In genomic region chr20:51420805-51421204, GRCh38 we compare ENCODE assay signal across 23 cellular contexts.
DNase-seq lines count a peak whose midpoint lies in the region; ATAC-seq and TF ChIP-seq lines count a peak whose summit lies in the region.
"Had no signal": no experiment of that assay in that cellular context is flagged by ENCODE, and none has a peak within 500 bp of the region (broad histone marks: within the 10 kb centered on the region; RNA-seq: fewer than 3 reads in every experiment).

No MANE protein-coding gene starts in this region.

- 90% methylated on average over 3 of the region's 3 CpGs for WGBS in smooth muscle cell (ENCODE audit: low lambda C conversion rate)
- 85 to 93% methylated on average over 3 of the region's 3 CpGs for WGBS in body of pancreas, 2 donors

- H3K27me3 ChIP-seq in OCI-LY1 (ENCODE audit: insufficient read depth, low read length) (no peaks in the 10 kb centered on the region), smooth muscle cell (ENCODE audit: low read depth) (no peaks in the 10 kb centered on the region), body of pancreas (no peaks in the 10 kb centered on the region)
- no peaks in the 10 kb centered on the region for H3K27me3 ChIP-seq in effector memory CD4-positive, alpha-beta T cell (replicated peaks; ENCODE audit: control insufficient read depth, insufficient read depth, low read length, poor library complexity, severe bottlenecking)

- no peaks in the 10 kb centered on the region for H3F3A ChIP-seq in OCI-LY1 (ENCODE audit: insufficient read depth, low read length)
- H3F3A ChIP-seq in smooth muscle cell (ENCODE audit: low read depth) = peaks cover 13% of the 10 kb centered on the region

- peaks cover 94% of the 10 kb centered on the region for H3K36me3 Mint-ChIP-seq in activated T-cell treated with anti-CD3 and anti-CD28 coated beads, Interleukin-2, amount 50 U/mL, for 24 hours (ENCODE audit: low read depth)
- H3K36me3 Mint-ChIP-seq in activated T-helper 1 cell treated with anti-CD3 and anti-CD28 coated beads, Interleukin-12 subunit alpha, Interleukin-12 subunit beta, Interleukin-2, Interleukin-4 antibody, amounts not matched to agents 30 ng/mL and 10 ng/mL and 1 ng/mL, durations not matched to agents 14 hours and 24 hours and 36 hours (ENCODE audit: low read depth) = peaks cover 61% of the 10 kb centered on the region

- no peak for DNase-seq in activated T-cell treated with anti-CD3 and anti-CD28 coated beads, Interleukin-2, amount 50 U/mL, for 24 hours
- no peak for DNase-seq in activated T-cell treated with anti-CD3 and anti-CD28 coated beads, Interleukin-2, amount 50 U/mL, for 1 hour
- DNase-seq in effector memory CD4-positive, alpha-beta T cell = no peak
- DNase-seq in smooth muscle cell (lab: John Stamatoyannopoulos, UW; ENCODE audit: unreplicated experiment) = no peak
- DNase-seq in body of pancreas = no peak
- no peak for DNase-seq in AML-193 (lab: John Stamatoyannopoulos, UW)
- DNase-seq in activated T-helper 1 cell treated with anti-CD3 and anti-CD28 coated beads, Interleukin-12 subunit alpha, Interleukin-12 subunit beta, Interleukin-2, Interleukin-4 antibody, amounts not matched to agents 30 ng/mL and 10 ng/mL and 1 ng/mL, durations not matched to agents 14 hours and 24 hours and 36 hours (ENCODE audit: low spot score) = no peak
- DNase-seq: ACHN, C1 segment of cervical spinal cord, COR-L47, DMS79, NCI-H1092 treated with DMSO at 0.1 percent for 48 hours, NCI-H1436 treated with DMSO at 0.1 percent for 48 hours, NCI-H1930, NCI-H510A treated with DMSO at 0.1 percent for 48 hours, NCI-H748 treated with DMSO at 0.1 percent for 48 hours, SIG-M5 had no signal

- H3K4me1 ChIP-seq in OCI-LY1 (ENCODE audit: insufficient read depth, low read length, severe bottlenecking) (peaks cover 31% of the 10 kb centered on the region), smooth muscle cell (ENCODE audit: low read depth) (peaks cover 17% of the 10 kb centered on the region), body of pancreas (no peaks in the 10 kb centered on the region)
- H3K4me1 ChIP-seq in effector memory CD4-positive, alpha-beta T cell (ENCODE audit: control insufficient read depth, insufficient read depth, low read length, poor library complexity, severe bottlenecking) = peaks cover 60% of the 10 kb centered on the region

- H3K36me3 ChIP-seq in OCI-LY1 (ENCODE audit: insufficient read depth, low read length) = peaks cover 54% of the 10 kb centered on the region
- peaks cover 8% of the 10 kb centered on the region for H3K36me3 ChIP-seq in effector memory CD4-positive, alpha-beta T cell (ENCODE audit: control insufficient read depth, insufficient read depth, low read length)
- no peaks in the 10 kb centered on the region for H3K36me3 ChIP-seq in smooth muscle cell (ENCODE audit: low read depth)
- no peaks in the 10 kb centered on the region for H3K36me3 ChIP-seq in body of pancreas (replicated peaks in 1 of 2; ENCODE audit: insufficient read depth in 1 of 2, low read depth in 2 of 2)

- H3K4me3 ChIP-seq in OCI-LY1 (ENCODE audit: low read depth, low read length, poor library complexity, severe bottlenecking) = no peak overlapping the region
- H3K4me3 ChIP-seq in effector memory CD4-positive, alpha-beta T cell (ENCODE audit: insufficient read depth, low read depth, low read length, poor library complexity, severe bottlenecking) = no peak overlapping the region
- H3K4me3 ChIP-seq in smooth muscle cell = no peak overlapping the region
- no peak overlapping the region for H3K4me3 ChIP-seq in body of pancreas
- H3K4me3 ChIP-seq: GM12878 had no signal

- H3K4me1 Mint-ChIP-seq in activated T-cell treated with anti-CD3 and anti-CD28 coated beads, Interleukin-2, amount 50 U/mL, for 24 hours (ENCODE audit: low read depth) = peaks cover 82% of the 10 kb centered on the region
- peaks cover 79% of the 10 kb centered on the region for H3K4me1 Mint-ChIP-seq in activated T-helper 1 cell treated with anti-CD3 and anti-CD28 coated beads, Interleukin-12 subunit alpha, Interleukin-12 subunit beta, Interleukin-2, Interleukin-4 antibody, amounts not matched to agents 30 ng/mL and 10 ng/mL and 1 ng/mL, durations not matched to agents 14 hours and 24 hours and 36 hours (ENCODE audit: low read depth)

- H3K9me2 ChIP-seq in OCI-LY1 (ENCODE audit: low read depth, low read length) = no peaks in the 10 kb centered on the region

- H2AFZ ChIP-seq in OCI-LY1 (ENCODE audit: low read length) (no peak overlapping the region), smooth muscle cell (ENCODE audit: low read depth) (no peak overlapping the region)

- no peaks in the 10 kb centered on the region for H3K9me3 ChIP-seq in OCI-LY1 (ENCODE audit: low read length)
- no peaks in the 10 kb centered on the region for H3K9me3 ChIP-seq in effector memory CD4-positive, alpha-beta T cell (ENCODE audit: control insufficient read depth, low read length)
- H3K9me3 ChIP-seq in smooth muscle cell (replicated peaks; ENCODE audit: low read depth) = no peaks in the 10 kb centered on the region
- H3K9me3 ChIP-seq in body of pancreas = no peaks in the 10 kb centered on the region

- H3K27me3 Mint-ChIP-seq in activated T-cell treated with anti-CD3 and anti-CD28 coated beads, Interleukin-2, amount 50 U/mL, for 24 hours = no peaks in the 10 kb centered on the region
- H3K27me3 Mint-ChIP-seq in activated T-helper 1 cell treated with anti-CD3 and anti-CD28 coated beads, Interleukin-12 subunit alpha, Interleukin-12 subunit beta, Interleukin-2, Interleukin-4 antibody, amounts not matched to agents 30 ng/mL and 10 ng/mL and 1 ng/mL, durations not matched to agents 14 hours and 24 hours and 36 hours (ENCODE audit: insufficient read depth) = no peaks in the 10 kb centered on the region

- ATAC-seq in body of pancreas = no peak
- ATAC-seq: GM12878, Panc1 had no signal

- H3K79me2 ChIP-seq in OCI-LY1 (ENCODE audit: insufficient read depth, low read length) = no peaks in the 10 kb centered on the region
- peaks cover 15% of the 10 kb centered on the region for H3K79me2 ChIP-seq in smooth muscle cell (ENCODE audit: low read depth)

- H3K27ac ChIP-seq in OCI-LY1 (ENCODE audit: low read depth, low read length, poor library complexity, severe bottlenecking) = peak overlapping the region; percentile 28
- peak overlapping the region; percentile 52 for H3K27ac ChIP-seq in effector memory CD4-positive, alpha-beta T cell (ENCODE audit: insufficient read depth, low read length, poor library complexity, severe bottlenecking)
- H3K27ac ChIP-seq in smooth muscle cell (ENCODE audit: low read depth) = peak overlapping the region; percentile 14
- no peak overlapping the region for H3K27ac ChIP-seq in body of pancreas
- H3K27ac ChIP-seq: 22Rv1, HL-60, KMS-11 had no signal

- H3K27ac Mint-ChIP-seq in activated T-cell treated with anti-CD3 and anti-CD28 coated beads, Interleukin-2, amount 50 U/mL, for 24 hours = peak overlapping the region; percentile 67
- H3K27ac Mint-ChIP-seq in activated T-helper 1 cell treated with anti-CD3 and anti-CD28 coated beads, Interleukin-12 subunit alpha, Interleukin-12 subunit beta, Interleukin-2, Interleukin-4 antibody, amounts not matched to agents 30 ng/mL and 10 ng/mL and 1 ng/mL, durations not matched to agents 14 hours and 24 hours and 36 hours = no peak overlapping the region

- no peak for TF ChIP-seq CTCF in OCI-LY1 (IDR thresholded peaks at IDR 0.05; ENCODE audit: low read length)
- no peak for TF ChIP-seq CTCF in smooth muscle cell (IDR thresholded peaks at IDR 0.05; ENCODE audit: borderline replicate concordance, insufficient read depth, poor library complexity, severe bottlenecking)
- no peak for TF ChIP-seq CTCF in body of pancreas (IDR thresholded peaks at IDR 0.05)

- H4K20me1 ChIP-seq in OCI-LY1 (ENCODE audit: insufficient read depth, low read length) = no peaks in the 10 kb centered on the region
- no peaks in the 10 kb centered on the region for H4K20me1 ChIP-seq in smooth muscle cell (ENCODE audit: low read depth)

- intact Hi-C loops in body of pancreas (cut with DNase I) = no loop called here
- intact Hi-C loops in activated T-helper 1 cell treated with anti-CD3 and anti-CD28 coated beads, Interleukin-12 subunit alpha, Interleukin-12 subunit beta, Interleukin-2, Interleukin-4 antibody, amounts not matched to agents 30 ng/mL and 10 ng/mL and 1 ng/mL, durations not matched to agents 14 hours and 24 hours and 36 hours (cut with micrococcal nuclease) = no loop called here

- no peak overlapping the region for H3K4me3 Mint-ChIP-seq in activated T-cell treated with anti-CD3 and anti-CD28 coated beads, Interleukin-2, amount 50 U/mL, for 24 hours
- no peak overlapping the region for H3K4me3 Mint-ChIP-seq in activated T-helper 1 cell treated with anti-CD3 and anti-CD28 coated beads, Interleukin-12 subunit alpha, Interleukin-12 subunit beta, Interleukin-2, Interleukin-4 antibody, amounts not matched to agents 30 ng/mL and 10 ng/mL and 1 ng/mL, durations not matched to agents 14 hours and 24 hours and 36 hours

- no peak for TF ChIP-seq POLR2A in body of pancreas (IDR thresholded peaks at IDR 0.05)

- H3K9ac ChIP-seq in OCI-LY1 (ENCODE audit: low read length) (no peak overlapping the region), smooth muscle cell (ENCODE audit: low read depth) (no peak overlapping the region)
- H3K9ac ChIP-seq: KMS-11 had no signal

- H3K9me3 Mint-ChIP-seq in activated T-cell treated with anti-CD3 and anti-CD28 coated beads, Interleukin-2, amount 50 U/mL, for 24 hours = no peaks in the 10 kb centered on the region
- no peaks in the 10 kb centered on the region for H3K9me3 Mint-ChIP-seq in activated T-helper 1 cell treated with anti-CD3 and anti-CD28 coated beads, Interleukin-12 subunit alpha, Interleukin-12 subunit beta, Interleukin-2, Interleukin-4 antibody, amounts not matched to agents 30 ng/mL and 10 ng/mL and 1 ng/mL, durations not matched to agents 14 hours and 24 hours and 36 hours

- H3K4me2 ChIP-seq in OCI-LY1 (ENCODE audit: low read length) (no peak overlapping the region), smooth muscle cell (no peak overlapping the region)
- H3K4me2 ChIP-seq: KMS-11 had no signal

Comparison
In these comparisons a context has a peak if more than half of its experiments do, and no peak if none do; other contexts are left out.
1. H3K27ac ChIP-seq: peak in OCI-LY1 (single experiment), effector memory CD4-positive, alpha-beta T cell (single experiment) and smooth muscle cell (single experiment); none in body of pancreas (0 of 4).